Comparison of ENCODE assay signal across 18 cellular contexts in the genomic region with DNA sequence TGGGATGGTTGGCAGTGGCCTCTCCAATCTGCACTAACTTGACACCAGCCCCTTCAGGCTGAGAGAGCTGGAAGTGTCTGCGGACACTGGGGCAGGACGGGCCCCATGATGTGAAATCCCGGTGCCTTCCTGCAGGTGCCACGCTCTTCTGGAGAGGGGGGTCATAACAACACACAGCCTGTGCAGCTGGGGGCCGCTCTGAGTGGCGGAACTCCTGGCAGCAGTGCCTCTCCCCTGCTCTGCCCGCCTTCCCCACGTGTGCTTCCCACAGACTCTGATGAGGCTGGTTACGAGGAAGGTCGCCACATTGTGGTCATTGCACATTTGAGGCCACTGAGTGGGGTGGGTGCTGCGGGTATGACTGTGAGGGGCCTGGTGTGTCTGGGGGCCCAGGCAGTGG.
"Had no signal": no experiment of that assay in that cellular context is flagged by ENCODE, and none has a peak within 500 bp of the region (broad histone marks: within the 10 kb centered on the region; RNA-seq: fewer than 3 reads in every experiment).

No MANE protein-coding gene starts in this region.

- H3K27me3 Mint-ChIP-seq: activated naive CD8-positive, alpha-beta T cell treated with anti-CD3 and anti-CD28 coated beads, Interleukin-2, amount 50 U/mL, for 24 hours; central memory CD8-positive, alpha-beta T cell had no signal

- H3K27ac Mint-ChIP-seq: activated naive CD8-positive, alpha-beta T cell treated with anti-CD3 and anti-CD28 coated beads, Interleukin-2, amount 50 U/mL, for 24 hours had no signal

- H3K4me3 ChIP-seq: coronary artery, left lung, right lobe of liver, smooth muscle cell, thyroid gland, uterus had no signal

- DNase-seq: activated CD4-positive, alpha-beta T cell treated with anti-CD3 and anti-CD28 coated beads, Interleukin-2, amount 50 U/mL, for 4 hours; activated naive CD4-positive, alpha-beta T cell treated with Interleukin-2 at 50 U/mL for 16 hours; activated naive CD8-positive, alpha-beta T cell treated with anti-CD3 and anti-CD28 coated beads, Interleukin-2, amount 50 U/mL, for 24 hours; left lung; mammary epithelial cell; midbrain; stimulated activated naive CD4-positive, alpha-beta T cell treated with Interleukin-2 at 50 U/mL for 16 hours; T-helper 1 cell; T-helper 9 cell; thyroid gland; uterus had no signal

- H3K4me3 Mint-ChIP-seq: activated naive CD8-positive, alpha-beta T cell treated with anti-CD3 and anti-CD28 coated beads, Interleukin-2, amount 50 U/mL, for 24 hours; central memory CD8-positive, alpha-beta T cell had no signal

- H3K27me3 ChIP-seq: left lung, right lobe of liver, thyroid gland, uterus had no signal

- H3K27ac ChIP-seq: coronary artery, left lung, right lobe of liver, thyroid gland, uterus had no signal

- H3K9me3 ChIP-seq: left lung, right lobe of liver, thyroid gland, uterus had no signal

- H3K4me1 ChIP-seq: right lobe of liver, uterus had no signal

- H3K36me3 ChIP-seq: uterus had no signal

- FAIRE-seq: frontal cortex, keratinocyte had no signal

- H3K9me3 Mint-ChIP-seq: activated naive CD8-positive, alpha-beta T cell treated with anti-CD3 and anti-CD28 coated beads, Interleukin-2, amount 50 U/mL, for 24 hours; central memory CD8-positive, alpha-beta T cell had no signal

- ATAC-seq: activated naive CD8-positive, alpha-beta T cell treated with anti-CD3 and anti-CD28 coated beads, Interleukin-2, amount 50 U/mL, for 24 hours; left lung; right lobe of liver; SK-N-SH treated with all-trans-retinoic acid at 6 μM for 48 hours had no signal

- H3K4me2 ChIP-seq: smooth muscle cell had no signal
